In genomic region chr11:34188181-34188580, GRCh38 we compare ENCODE assay signal across 20 cellular contexts.
A peak's percentile ranks its signal among the peaks of the same experiment; 100 is the strongest.
DNase-seq lines count a peak whose midpoint lies in the region; ATAC-seq, FAIRE-seq and TF ChIP-seq lines count a peak whose summit lies in the region.
"Had no signal": no experiment of that assay in that cellular context is flagged by ENCODE, and none has a peak within 500 bp of the region (broad histone marks: within the 10 kb centered on the region; RNA-seq: fewer than 3 reads in every experiment).

No MANE protein-coding gene starts in this region.

- H3K27ac Mint-ChIP-seq in GM23338 (peak overlapping the region; percentile 89), WTC11 (peak overlapping the region; percentile 88), progenitor cell of endocrine pancreas (no peak overlapping the region)

- POLR2A ChIA-PET in WTC11 (lab: Charles Lee) = interaction anchor here (0.6 kb wide), 1 partner anchor 9 kb away, joined by 7 read pairs; no protein-coding TSS in a partner anchor

- H3K4me3 Mint-ChIP-seq in GM23338 (peak overlapping the region; percentile 54; the same call in 1 of the 3 replicates), WTC11 (no peak overlapping the region), progenitor cell of endocrine pancreas (ENCODE audit: low read depth) (peak overlapping the region; percentile 22)
- H3K4me3 Mint-ChIP-seq: CD8-positive, alpha-beta memory T cell had no signal

- H3K9me3 Mint-ChIP-seq in GM23338 (no peaks in the 10 kb centered on the region), WTC11 (no peaks in the 10 kb centered on the region), progenitor cell of endocrine pancreas (ENCODE audit: low read depth) (no peaks in the 10 kb centered on the region)
- H3K9me3 Mint-ChIP-seq: CD8-positive, alpha-beta memory T cell had no signal

- H3K4me1 ChIP-seq in GM23338 (ENCODE audit: insufficient read depth) (peaks cover 43% of the 10 kb centered on the region), kidney (ENCODE audit: control insufficient read depth in 1 of 2, insufficient read depth in 1 of 2, low read depth in 1 of 2, low read length in 2 of 2) (peaks cover 11 to 24% of the 10 kb centered on the region in 2 donors)

- FAIRE-seq in kidney (lab: Jason Lieb, UNC) = no peak
- FAIRE-seq: D721Med, G401.6, RCC 7860 had no signal

- H3K9me2 ChIP-seq in GM23338 (ENCODE audit: insufficient read depth) = no peaks in the 10 kb centered on the region

- ATAC-seq in GM23338 (peak; percentile 55), WTC11 (peak; percentile 61), HG02678 (IDR thresholded peaks at IDR 0.05; ENCODE audit: unreplicated experiment) (no peak), HG03159 (IDR thresholded peaks at IDR 0.05; ENCODE audit: unreplicated experiment) (no peak)
- ATAC-seq: Right ventricle myocardium inferior had no signal

- H3K27ac ChIP-seq in GM23338 (ENCODE audit: low read depth) (peak overlapping the region; percentile 27; the same call in 1 of the 2 replicates), kidney (ENCODE audit: low read depth in 2 of 2, low read length in 2 of 2) (no peak overlapping the region)

- H3K36me3 ChIP-seq in GM23338 (ENCODE audit: insufficient read depth) (no peaks in the 10 kb centered on the region), kidney (ENCODE audit: control insufficient read depth in 1 of 2, insufficient read depth in 2 of 2, low read length in 2 of 2) (no peaks in the 10 kb centered on the region)

- H3K4me1 Mint-ChIP-seq in GM23338 (peaks cover 65% of the 10 kb centered on the region), WTC11 (peaks cover 58% of the 10 kb centered on the region), progenitor cell of endocrine pancreas (ENCODE audit: low read depth) (peaks cover 34% of the 10 kb centered on the region)
- H3K4me1 Mint-ChIP-seq: CD8-positive, alpha-beta memory T cell had no signal

- peak; percentile 62 for DNase-seq in GM23338 (ENCODE audit: low spot score)
- peak; percentile 23 for DNase-seq in WTC11 (ENCODE audit: low spot score)
- peak; percentile 32 for DNase-seq in kidney
- DNase-seq in progenitor cell of endocrine pancreas (ENCODE audit: low spot score, unreplicated experiment) = no peak
- no peak for DNase-seq in NCI-H2107 (lab: John Stamatoyannopoulos, UW)
- DNase-seq: ACHN; C1 segment of cervical spinal cord; CD8-positive, alpha-beta memory T cell; HCEC 1CT; KBM-7; NCI-H1105; NCI-H1694; NCI-H510A; NCI-H748 treated with DMSO at 0.1 percent for 48 hours had no signal

- TF ChIP-seq CTCF in GM23338 (conservative IDR thresholded peaks at IDR 0.05; ENCODE audit: low read depth in 2 of 2) (no peak), WTC11 (IDR thresholded peaks at IDR 0.05) (no peak), kidney (IDR thresholded peaks at IDR 0.05; ENCODE audit: borderline replicate concordance, extremely low read depth, insufficient read depth) (no peak), progenitor cell of endocrine pancreas (IDR thresholded peaks at IDR 0.05; ENCODE audit: unreplicated experiment) (no peak)

- no peaks in the 10 kb centered on the region for H3K79me2 ChIP-seq in GM23338 (replicated peaks; ENCODE audit: insufficient read depth)

- no peak overlapping the region for H2AFZ ChIP-seq in GM23338

- H3K27me3 ChIP-seq in GM23338 (ENCODE audit: insufficient read depth) = no peaks in the 10 kb centered on the region

- intact Hi-C loops in kidney (cut with DNase I) = no loop called here

- H4K20me1 ChIP-seq in GM23338 (replicated peaks; ENCODE audit: insufficient read depth) = no peaks in the 10 kb centered on the region

- H3K9me3 ChIP-seq in kidney (ENCODE audit: control insufficient read depth in 1 of 2, low read length in 2 of 2) = no peaks in the 10 kb centered on the region

- peak overlapping the region; percentile 52 for H3K4me2 ChIP-seq in GM23338

- H3K9ac ChIP-seq in kidney (ENCODE audit: low read length in 2 of 2) = peak overlapping the region in 1 of 2 donors; percentile 14

- CTCF ChIA-PET in WTC11 (lab: Charles Lee) = interaction anchor here (1.9 to 6.5 kb wide), 4 partner anchors 14 to 169 kb away, joined by 7 to 111 read pairs (median 15); partner anchors contain the start of gene ABTB2

- H3F3A ChIP-seq in GM23338 (replicated peaks; ENCODE audit: low read depth) = peaks cover 9% of the 10 kb centered on the region

- H3K4me3 ChIP-seq in GM23338 (no peak overlapping the region), kidney (ENCODE audit: low read length in 2 of 2) (no peak overlapping the region)

- H3K27me3 Mint-ChIP-seq in GM23338 (ENCODE audit: insufficient read depth, low read depth, poor library complexity) (peaks cover 12% of the 10 kb centered on the region), WTC11 (ENCODE audit: low read depth) (no peaks in the 10 kb centered on the region), progenitor cell of endocrine pancreas (no peaks in the 10 kb centered on the region)
- H3K27me3 Mint-ChIP-seq: CD8-positive, alpha-beta memory T cell had no signal

- no peaks in the 10 kb centered on the region for H3K36me3 Mint-ChIP-seq in GM23338 (ENCODE audit: low read depth)
- no peaks in the 10 kb centered on the region for H3K36me3 Mint-ChIP-seq in WTC11
- no peaks in the 10 kb centered on the region for H3K36me3 Mint-ChIP-seq in progenitor cell of endocrine pancreas (ENCODE audit: insufficient read depth)
- H3K36me3 Mint-ChIP-seq: CD8-positive, alpha-beta memory T cell had no signal

TF ChIP-seq in GM23338, 12 proteins besides CTCF, POLR2A, EP300 and RAD21 (continues in another document):
- TF ChIP-seq REST (IDR thresholded peaks at IDR 0.05; ENCODE audit: unreplicated experiment) (no peak), STAT1 (IDR thresholded peaks at IDR 0.05; ENCODE audit: unreplicated experiment) (no peak)

TF ChIP-seq in WTC11, 78 proteins besides CTCF, POLR2A, EP300 and RAD21:
- TF ChIP-seq, protein P1, sequence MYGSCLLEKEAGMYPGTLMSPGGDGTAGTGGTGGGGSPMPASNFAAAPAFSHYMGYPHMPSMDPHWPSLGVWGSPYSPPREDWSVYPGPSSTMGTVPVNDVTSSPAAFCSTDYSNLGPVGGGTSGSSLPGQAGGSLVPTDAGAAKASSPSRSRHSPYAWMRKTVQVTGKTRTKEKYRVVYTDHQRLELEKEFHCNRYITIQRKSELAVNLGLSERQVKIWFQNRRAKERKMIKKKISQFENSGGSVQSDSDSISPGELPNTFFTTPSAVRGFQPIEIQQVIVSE (CRISPR knock-in tag; IDR thresholded peaks at IDR 0.05; ENCODE audit: borderline replicate concordance) = no peak

Comparison
In these comparisons a context has a peak if more than half of its experiments do, and no peak if none do; other contexts are left out.
1. ATAC-seq: peak in GM23338 (single experiment) and WTC11 (single experiment); none in HG02678 (single experiment) and HG03159 (single experiment).
2. DNase-seq: peak in GM23338 (single experiment), WTC11 (single experiment) and kidney (single experiment); none in progenitor cell of endocrine pancreas (single experiment) and NCI-H2107 (single experiment).